In genomic region chr3:98971183-98971681, GRCh38 we compare ENCODE assay signal across 11 cellular contexts.
DNase-seq lines count a peak whose midpoint lies in the region; ATAC-seq lines count a peak whose summit lies in the region.
"Had no signal": no experiment of that assay in that cellular context is flagged by ENCODE, and none has a peak within 500 bp of the region (broad histone marks: within the 10 kb centered on the region; RNA-seq: fewer than 3 reads in every experiment).

No MANE protein-coding gene starts in this region.

- no peak overlapping the region for H3K4me3 Mint-ChIP-seq in activated naive CD8-positive, alpha-beta T cell
- no peak overlapping the region for H3K4me3 Mint-ChIP-seq in activated naive CD8-positive, alpha-beta T cell treated with anti-CD3 and anti-CD28 coated beads for 36 hours
- no peak overlapping the region for H3K4me3 Mint-ChIP-seq in stimulated activated naive CD8-positive, alpha-beta T cell treated with anti-CD3 and anti-CD28 coated beads, Interleukin-15, amount 100 ng/mL, for 72 hours

- peak overlapping the region; percentile 7 for H3K27ac Mint-ChIP-seq in activated naive CD8-positive, alpha-beta T cell
- H3K27ac Mint-ChIP-seq in activated naive CD8-positive, alpha-beta T cell treated with anti-CD3 and anti-CD28 coated beads for 36 hours, result no peak overlapping the region
- H3K27ac Mint-ChIP-seq in stimulated activated naive CD8-positive, alpha-beta T cell treated with anti-CD3 and anti-CD28 coated beads, Interleukin-15, amount 100 ng/mL, for 72 hours, result no peak overlapping the region

- peaks cover 31% of the 10 kb centered on the region for H3K4me1 ChIP-seq in SJSA1 (replicated peaks)

- no peaks in the 10 kb centered on the region for H3K4me1 Mint-ChIP-seq in activated naive CD8-positive, alpha-beta T cell (ENCODE audit: low read depth)
- H3K4me1 Mint-ChIP-seq in activated naive CD8-positive, alpha-beta T cell treated with anti-CD3 and anti-CD28 coated beads for 36 hours, result peaks cover 3% of the 10 kb centered on the region
- H3K4me1 Mint-ChIP-seq in stimulated activated naive CD8-positive, alpha-beta T cell treated with anti-CD3 and anti-CD28 coated beads, Interleukin-15, amount 100 ng/mL, for 72 hours, result peaks cover 7% of the 10 kb centered on the region

- peak; percentile 92 for ATAC-seq in esophagus mucosa
- peak; percentile 79 for ATAC-seq in stimulated activated naive CD8-positive, alpha-beta T cell treated with anti-CD3 and anti-CD28 coated beads, Interleukin-15, amount 100 ng/mL, for 72 hours

- H3K27ac ChIP-seq in SJSA1, result peak overlapping the region; percentile 83
- H3K27ac ChIP-seq: VCaP had no signal

- H3K9me3 ChIP-seq in SJSA1 (replicated peaks), result no peaks in the 10 kb centered on the region; the same call in 1 of the 2 replicates

- H3K27me3 Mint-ChIP-seq in activated naive CD8-positive, alpha-beta T cell, result peaks cover 3% of the 10 kb centered on the region
- peaks cover 22% of the 10 kb centered on the region for H3K27me3 Mint-ChIP-seq in activated naive CD8-positive, alpha-beta T cell treated with anti-CD3 and anti-CD28 coated beads for 36 hours
- peaks cover 11% of the 10 kb centered on the region for H3K27me3 Mint-ChIP-seq in stimulated activated naive CD8-positive, alpha-beta T cell treated with anti-CD3 and anti-CD28 coated beads, Interleukin-15, amount 100 ng/mL, for 72 hours

- peaks cover 3% of the 10 kb centered on the region for H3K9me3 Mint-ChIP-seq in activated naive CD8-positive, alpha-beta T cell (ENCODE audit: low read depth)
- peaks cover 4% of the 10 kb centered on the region for H3K9me3 Mint-ChIP-seq in activated naive CD8-positive, alpha-beta T cell treated with anti-CD3 and anti-CD28 coated beads for 36 hours
- peaks cover 0 to 7% of the 10 kb centered on the region in 2 donors for H3K9me3 Mint-ChIP-seq in stimulated activated naive CD8-positive, alpha-beta T cell treated with anti-CD3 and anti-CD28 coated beads, Interleukin-15, amount 100 ng/mL, for 72 hours

- H3K36me3 Mint-ChIP-seq in activated naive CD8-positive, alpha-beta T cell, result no peaks in the 10 kb centered on the region
- peaks cover 1% of the 10 kb centered on the region for H3K36me3 Mint-ChIP-seq in activated naive CD8-positive, alpha-beta T cell treated with anti-CD3 and anti-CD28 coated beads for 36 hours

- H3K36me3 ChIP-seq in SJSA1, result no peaks in the 10 kb centered on the region

- H3K27me3 ChIP-seq in SJSA1 (replicated peaks), result no peaks in the 10 kb centered on the region

- no peak overlapping the region for H3K4me3 ChIP-seq in SJSA1

- no peak for DNase-seq in activated naive CD8-positive, alpha-beta T cell treated with anti-CD3 and anti-CD28 coated beads for 36 hours
- DNase-seq in SJSA1 (ENCODE audit: low read depth in 1 of 2, low spot score in 2 of 2) (peak; percentile 47 to 72), NCI-H345 (lab: John Stamatoyannopoulos, UW) (no peak), T-helper 9 cell (no peak), COLO668 (lab: John Stamatoyannopoulos, UW; ENCODE audit: unreplicated experiment) (no peak)
- DNase-seq in stimulated activated naive CD8-positive, alpha-beta T cell treated with anti-CD3 and anti-CD28 coated beads, Interleukin-15, amount 100 ng/mL, for 72 hours, result no peak
- DNase-seq: activated naive CD4-positive, alpha-beta T cell treated with anti-CD3 and anti-CD28 coated beads, Interleukin-2, amount 50 U/mL, for 16 hours; Karpas-422 had no signal

Comparison
In these comparisons a context has a peak if more than half of its experiments do, and no peak if none do; other contexts are left out.
1. DNase-seq: peak in SJSA1 (2 of 2); none in activated naive CD8-positive, alpha-beta T cell treated with anti-CD3 and anti-CD28 coated beads for 36 hours (single experiment), stimulated activated naive CD8-positive, alpha-beta T cell treated with anti-CD3 and anti-CD28 coated beads, Interleukin-15, amount 100 ng/mL, for 72 hours (0 of 2), NCI-H345 (single experiment), T-helper 9 cell (single experiment) and COLO668 (single experiment).